ENCODE assay signal across 8 cellular contexts in genomic region chr9:131405858-131406566, GRCh38. TPM values are rescaled to one million over a fixed set of nuclear protein-coding genes. Genes with fewer than 3 reads are reported as not detected.
DNase-seq lines count a peak whose midpoint lies in the region; ATAC-seq lines count a peak whose summit lies in the region.

No MANE protein-coding gene starts in this region.

- peak overlapping the region; percentile 70 for H3K4me3 Mint-ChIP-seq in activated T-helper 2 cell treated with anti-CD3 and anti-CD28 coated beads, Interferon-gamma antibody, Interleukin-2, Interleukin-4, amounts not matched to agents 10 μg/mL and 5 μg/mL and 100 μg/mL, durations not matched to agents 14 hours and 24 hours and 36 hours (ENCODE audit: low read depth)
- peak overlapping the region; percentile 71 for H3K4me3 Mint-ChIP-seq in stimulated activated effector memory CD8-positive, alpha-beta T cell treated with anti-CD3 and anti-CD28 coated beads, Interleukin-12 subunit alpha, Interleukin-12 subunit beta, amount 100 ng/mL, for 72 hours

- no peaks in the 10 kb centered on the region for H3K9me3 ChIP-seq in iPS-15b (ENCODE audit: control insufficient read depth, insufficient read depth, low read length)

- no peak for ATAC-seq in stimulated activated effector memory CD8-positive, alpha-beta T cell treated with anti-CD3 and anti-CD28 coated beads, Interleukin-12 subunit alpha, Interleukin-12 subunit beta, amount 100 ng/mL, for 72 hours
- no peak for ATAC-seq in HG03135 (IDR thresholded peaks at IDR 0.05; ENCODE audit: unreplicated experiment)

- no peaks in the 10 kb centered on the region for H3K27me3 Mint-ChIP-seq in activated T-helper 2 cell treated with anti-CD3 and anti-CD28 coated beads, Interferon-gamma antibody, Interleukin-2, Interleukin-4, amounts not matched to agents 10 μg/mL and 5 μg/mL and 100 μg/mL, durations not matched to agents 14 hours and 24 hours and 36 hours (ENCODE audit: low read depth)

- H3K36me3 ChIP-seq in iPS-15b (ENCODE audit: control insufficient read depth, insufficient read depth, low read length) = no peaks in the 10 kb centered on the region

- no peaks in the 10 kb centered on the region for H3K9me3 Mint-ChIP-seq in activated T-helper 2 cell treated with anti-CD3 and anti-CD28 coated beads, Interferon-gamma antibody, Interleukin-2, Interleukin-4, amounts not matched to agents 10 μg/mL and 5 μg/mL and 100 μg/mL, durations not matched to agents 14 hours and 24 hours and 36 hours
- no peaks in the 10 kb centered on the region for H3K9me3 Mint-ChIP-seq in stimulated activated effector memory CD8-positive, alpha-beta T cell treated with anti-CD3 and anti-CD28 coated beads, Interleukin-12 subunit alpha, Interleukin-12 subunit beta, amount 100 ng/mL, for 72 hours

- peak overlapping the region; percentile 19 for H3K4me3 ChIP-seq in iPS-15b (ENCODE audit: low read depth, low read length)

- intact Hi-C loops in activated T-helper 2 cell treated with anti-CD3 and anti-CD28 coated beads, Interferon-gamma antibody, Interleukin-2, Interleukin-4, amounts not matched to agents 10 μg/mL and 5 μg/mL and 100 μg/mL, durations not matched to agents 14 hours and 24 hours and 36 hours (cut with micrococcal nuclease) = loop anchor here (1.0 to 5.0 kb wide), 4 partner anchors 8 to 326 kb away; no protein-coding TSS in a partner anchor

- peaks cover 57% of the 10 kb centered on the region for H3K4me1 ChIP-seq in iPS-15b (ENCODE audit: control insufficient read depth, insufficient read depth, low read length)

- peaks cover 34% of the 10 kb centered on the region for H3K36me3 Mint-ChIP-seq in activated T-helper 2 cell treated with anti-CD3 and anti-CD28 coated beads, Interferon-gamma antibody, Interleukin-2, Interleukin-4, amounts not matched to agents 10 μg/mL and 5 μg/mL and 100 μg/mL, durations not matched to agents 14 hours and 24 hours and 36 hours (ENCODE audit: low read depth)
- H3K36me3 Mint-ChIP-seq in stimulated activated effector memory CD8-positive, alpha-beta T cell treated with anti-CD3 and anti-CD28 coated beads, Interleukin-12 subunit alpha, Interleukin-12 subunit beta, amount 100 ng/mL, for 72 hours = peaks cover 61% of the 10 kb centered on the region

- no peaks in the 10 kb centered on the region for H3K27me3 ChIP-seq in iPS-15b (ENCODE audit: control insufficient read depth, insufficient read depth, low read length)

- DNase-seq in DMS153 (lab: John Stamatoyannopoulos, UW) (peak; percentile 31), DMS153 treated with DMSO at 0.1 percent for 48 hours (lab: John Stamatoyannopoulos, UW; ENCODE audit: unreplicated experiment) (no peak), glomerular visceral epithelial cell (ENCODE audit: extremely low spot score) (no peak), NCI-H748 treated with DMSO at 0.1 percent for 48 hours (lab: John Stamatoyannopoulos, UW) (no peak)
- DNase-seq in activated T-helper 2 cell treated with anti-CD3 and anti-CD28 coated beads, Interferon-gamma antibody, Interleukin-2, Interleukin-4, amounts not matched to agents 10 μg/mL and 5 μg/mL and 100 μg/mL, durations not matched to agents 14 hours and 24 hours and 36 hours (ENCODE audit: low spot score) = no peak
- DNase-seq in stimulated activated effector memory CD8-positive, alpha-beta T cell treated with anti-CD3 and anti-CD28 coated beads, Interleukin-12 subunit alpha, Interleukin-12 subunit beta, amount 100 ng/mL, for 72 hours (ENCODE audit: low spot score in 2 of 2) = no peak

- peaks cover 82% of the 10 kb centered on the region for H3K4me1 Mint-ChIP-seq in activated T-helper 2 cell treated with anti-CD3 and anti-CD28 coated beads, Interferon-gamma antibody, Interleukin-2, Interleukin-4, amounts not matched to agents 10 μg/mL and 5 μg/mL and 100 μg/mL, durations not matched to agents 14 hours and 24 hours and 36 hours (ENCODE audit: low read depth)
- peaks cover 85% of the 10 kb centered on the region for H3K4me1 Mint-ChIP-seq in stimulated activated effector memory CD8-positive, alpha-beta T cell treated with anti-CD3 and anti-CD28 coated beads, Interleukin-12 subunit alpha, Interleukin-12 subunit beta, amount 100 ng/mL, for 72 hours

- no peak overlapping the region for H3K9ac ChIP-seq in iPS-15b (ENCODE audit: low read depth, low read length)

- H3K27ac Mint-ChIP-seq in activated T-helper 2 cell treated with anti-CD3 and anti-CD28 coated beads, Interferon-gamma antibody, Interleukin-2, Interleukin-4, amounts not matched to agents 10 μg/mL and 5 μg/mL and 100 μg/mL, durations not matched to agents 14 hours and 24 hours and 36 hours = peak overlapping the region; percentile 77
- peak overlapping the region; percentile 92 for H3K27ac Mint-ChIP-seq in stimulated activated effector memory CD8-positive, alpha-beta T cell treated with anti-CD3 and anti-CD28 coated beads, Interleukin-12 subunit alpha, Interleukin-12 subunit beta, amount 100 ng/mL, for 72 hours

RNA-seq across cellular contexts. Expression of gene PRRC2B, which starts 12.1 kb away (rescaled TPM):
- 150 and 174 TPM in 2 replicates for total RNA-seq in activated T-helper 2 cell treated with anti-CD3 and anti-CD28 coated beads, Interferon-gamma antibody, Interleukin-2, Interleukin-4, amounts not matched to agents 10 μg/mL and 5 μg/mL and 100 μg/mL, durations not matched to agents 14 hours and 24 hours and 36 hours
